In the genomic region with DNA sequence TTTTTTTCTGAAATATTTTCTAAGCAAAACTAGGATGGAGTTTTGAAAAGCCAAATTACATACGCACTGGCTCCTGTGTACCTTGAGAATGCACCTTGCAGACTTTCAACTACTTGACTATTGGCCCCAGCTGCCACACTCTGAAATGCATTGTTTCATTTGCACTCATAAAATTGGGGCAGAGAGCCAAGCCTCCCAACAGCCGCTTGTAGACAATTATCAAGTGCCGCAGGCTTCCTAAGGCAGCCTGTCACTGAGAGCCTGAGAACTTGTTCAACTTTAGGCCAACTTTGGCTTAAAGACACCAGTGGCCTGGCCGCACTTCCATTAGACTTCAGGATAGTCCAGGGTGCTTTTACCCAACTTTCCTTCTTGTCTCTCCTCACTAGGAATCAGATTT, we compare ENCODE assay signal across 1 cellular context.
TF ChIP-seq lines count a peak whose summit lies in the region.

No MANE protein-coding gene starts in this region.

TF ChIP-seq in WTC11, 78 proteins besides CTCF, POLR2A, EP300 and RAD21 (continued from another document):
- TF ChIP-seq, protein P1, sequence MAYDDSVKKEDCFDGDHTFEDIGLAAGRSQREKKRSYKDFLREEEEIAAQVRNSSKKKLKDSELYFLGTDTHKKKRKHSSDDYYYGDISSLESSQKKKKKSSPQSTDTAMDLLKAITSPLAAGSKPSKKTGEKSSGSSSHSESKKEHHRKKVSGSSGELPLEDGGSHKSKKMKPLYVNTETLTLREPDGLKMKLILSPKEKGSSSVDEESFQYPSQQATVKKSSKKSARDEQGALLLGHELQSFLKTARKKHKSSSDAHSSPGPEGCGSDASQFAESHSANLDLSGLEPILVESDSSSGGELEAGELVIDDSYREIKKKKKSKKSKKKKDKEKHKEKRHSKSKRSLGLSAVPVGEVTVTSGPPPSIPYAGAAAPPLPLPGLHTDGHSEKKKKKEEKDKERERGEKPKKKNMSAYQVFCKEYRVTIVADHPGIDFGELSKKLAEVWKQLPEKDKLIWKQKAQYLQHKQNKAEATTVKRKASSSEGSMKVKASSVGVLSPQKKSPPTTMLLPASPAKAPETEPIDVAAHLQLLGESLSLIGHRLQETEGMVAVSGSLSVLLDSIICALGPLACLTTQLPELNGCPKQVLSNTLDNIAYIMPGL (CRISPR knock-in tag; IDR thresholded peaks at IDR 0.05): no peak
- TF ChIP-seq, protein P2, sequence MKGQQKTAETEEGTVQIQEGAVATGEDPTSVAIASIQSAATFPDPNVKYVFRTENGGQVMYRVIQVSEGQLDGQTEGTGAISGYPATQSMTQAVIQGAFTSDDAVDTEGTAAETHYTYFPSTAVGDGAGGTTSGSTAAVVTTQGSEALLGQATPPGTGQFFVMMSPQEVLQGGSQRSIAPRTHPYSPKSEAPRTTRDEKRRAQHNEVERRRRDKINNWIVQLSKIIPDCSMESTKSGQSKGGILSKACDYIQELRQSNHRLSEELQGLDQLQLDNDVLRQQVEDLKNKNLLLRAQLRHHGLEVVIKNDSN (CRISPR knock-in tag; IDR thresholded peaks at IDR 0.05): no peak
- TF ChIP-seq, protein P3, sequence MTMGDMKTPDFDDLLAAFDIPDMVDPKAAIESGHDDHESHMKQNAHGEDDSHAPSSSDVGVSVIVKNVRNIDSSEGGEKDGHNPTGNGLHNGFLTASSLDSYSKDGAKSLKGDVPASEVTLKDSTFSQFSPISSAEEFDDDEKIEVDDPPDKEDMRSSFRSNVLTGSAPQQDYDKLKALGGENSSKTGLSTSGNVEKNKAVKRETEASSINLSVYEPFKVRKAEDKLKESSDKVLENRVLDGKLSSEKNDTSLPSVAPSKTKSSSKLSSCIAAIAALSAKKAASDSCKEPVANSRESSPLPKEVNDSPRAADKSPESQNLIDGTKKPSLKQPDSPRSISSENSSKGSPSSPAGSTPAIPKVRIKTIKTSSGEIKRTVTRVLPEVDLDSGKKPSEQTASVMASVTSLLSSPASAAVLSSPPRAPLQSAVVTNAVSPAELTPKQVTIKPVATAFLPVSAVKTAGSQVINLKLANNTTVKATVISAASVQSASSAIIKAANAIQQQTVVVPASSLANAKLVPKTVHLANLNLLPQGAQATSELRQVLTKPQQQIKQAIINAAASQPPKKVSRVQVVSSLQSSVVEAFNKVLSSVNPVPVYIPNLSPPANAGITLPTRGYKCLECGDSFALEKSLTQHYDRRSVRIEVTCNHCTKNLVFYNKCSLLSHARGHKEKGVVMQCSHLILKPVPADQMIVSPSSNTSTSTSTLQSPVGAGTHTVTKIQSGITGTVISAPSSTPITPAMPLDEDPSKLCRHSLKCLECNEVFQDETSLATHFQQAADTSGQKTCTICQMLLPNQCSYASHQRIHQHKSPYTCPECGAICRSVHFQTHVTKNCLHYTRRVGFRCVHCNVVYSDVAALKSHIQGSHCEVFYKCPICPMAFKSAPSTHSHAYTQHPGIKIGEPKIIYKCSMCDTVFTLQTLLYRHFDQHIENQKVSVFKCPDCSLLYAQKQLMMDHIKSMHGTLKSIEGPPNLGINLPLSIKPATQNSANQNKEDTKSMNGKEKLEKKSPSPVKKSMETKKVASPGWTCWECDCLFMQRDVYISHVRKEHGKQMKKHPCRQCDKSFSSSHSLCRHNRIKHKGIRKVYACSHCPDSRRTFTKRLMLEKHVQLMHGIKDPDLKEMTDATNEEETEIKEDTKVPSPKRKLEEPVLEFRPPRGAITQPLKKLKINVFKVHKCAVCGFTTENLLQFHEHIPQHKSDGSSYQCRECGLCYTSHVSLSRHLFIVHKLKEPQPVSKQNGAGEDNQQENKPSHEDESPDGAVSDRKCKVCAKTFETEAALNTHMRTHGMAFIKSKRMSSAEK (CRISPR knock-in tag; IDR thresholded peaks at IDR 0.05; ENCODE audit: borderline replicate concordance): no peak
- TF ChIP-seq FOXJ3 (CRISPR knock-in tag; IDR thresholded peaks at IDR 0.05; ENCODE audit: borderline replicate concordance) (no peak), MXD4 (CRISPR knock-in tag; IDR thresholded peaks at IDR 0.05; ENCODE audit: borderline replicate concordance) (no peak), ATF1 (CRISPR knock-in tag; IDR thresholded peaks at IDR 0.05) (no peak), AFF4 (CRISPR knock-in tag; IDR thresholded peaks at IDR 0.05; ENCODE audit: borderline replicate concordance) (no peak), KAT7 (CRISPR knock-in tag; IDR thresholded peaks at IDR 0.05; ENCODE audit: borderline replicate concordance) (no peak)
- TF ChIP-seq, protein P4, sequence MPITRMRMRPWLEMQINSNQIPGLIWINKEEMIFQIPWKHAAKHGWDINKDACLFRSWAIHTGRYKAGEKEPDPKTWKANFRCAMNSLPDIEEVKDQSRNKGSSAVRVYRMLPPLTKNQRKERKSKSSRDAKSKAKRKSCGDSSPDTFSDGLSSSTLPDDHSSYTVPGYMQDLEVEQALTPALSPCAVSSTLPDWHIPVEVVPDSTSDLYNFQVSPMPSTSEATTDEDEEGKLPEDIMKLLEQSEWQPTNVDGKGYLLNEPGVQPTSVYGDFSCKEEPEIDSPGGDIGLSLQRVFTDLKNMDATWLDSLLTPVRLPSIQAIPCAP (CRISPR knock-in tag; IDR thresholded peaks at IDR 0.05): no peak
- TF ChIP-seq, protein P5, sequence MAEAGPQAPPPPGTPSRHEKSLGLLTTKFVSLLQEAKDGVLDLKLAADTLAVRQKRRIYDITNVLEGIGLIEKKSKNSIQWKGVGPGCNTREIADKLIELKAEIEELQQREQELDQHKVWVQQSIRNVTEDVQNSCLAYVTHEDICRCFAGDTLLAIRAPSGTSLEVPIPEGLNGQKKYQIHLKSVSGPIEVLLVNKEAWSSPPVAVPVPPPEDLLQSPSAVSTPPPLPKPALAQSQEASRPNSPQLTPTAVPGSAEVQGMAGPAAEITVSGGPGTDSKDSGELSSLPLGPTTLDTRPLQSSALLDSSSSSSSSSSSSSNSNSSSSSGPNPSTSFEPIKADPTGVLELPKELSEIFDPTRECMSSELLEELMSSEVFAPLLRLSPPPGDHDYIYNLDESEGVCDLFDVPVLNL (CRISPR knock-in tag; IDR thresholded peaks at IDR 0.05; ENCODE audit: borderline replicate concordance, low read depth): no peak
- TF ChIP-seq, protein P6, sequence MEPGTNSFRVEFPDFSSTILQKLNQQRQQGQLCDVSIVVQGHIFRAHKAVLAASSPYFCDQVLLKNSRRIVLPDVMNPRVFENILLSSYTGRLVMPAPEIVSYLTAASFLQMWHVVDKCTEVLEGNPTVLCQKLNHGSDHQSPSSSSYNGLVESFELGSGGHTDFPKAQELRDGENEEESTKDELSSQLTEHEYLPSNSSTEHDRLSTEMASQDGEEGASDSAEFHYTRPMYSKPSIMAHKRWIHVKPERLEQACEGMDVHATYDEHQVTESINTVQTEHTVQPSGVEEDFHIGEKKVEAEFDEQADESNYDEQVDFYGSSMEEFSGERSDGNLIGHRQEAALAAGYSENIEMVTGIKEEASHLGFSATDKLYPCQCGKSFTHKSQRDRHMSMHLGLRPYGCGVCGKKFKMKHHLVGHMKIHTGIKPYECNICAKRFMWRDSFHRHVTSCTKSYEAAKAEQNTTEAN (CRISPR knock-in tag; IDR thresholded peaks at IDR 0.05): no peak
- TF ChIP-seq, protein P7, sequence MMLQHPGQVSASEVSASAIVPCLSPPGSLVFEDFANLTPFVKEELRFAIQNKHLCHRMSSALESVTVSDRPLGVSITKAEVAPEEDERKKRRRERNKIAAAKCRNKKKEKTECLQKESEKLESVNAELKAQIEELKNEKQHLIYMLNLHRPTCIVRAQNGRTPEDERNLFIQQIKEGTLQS (CRISPR knock-in tag; conservative IDR thresholded peaks at IDR 0.05): no peak
